ENCODE assay signal across 29 cellular contexts in the genomic region with DNA sequence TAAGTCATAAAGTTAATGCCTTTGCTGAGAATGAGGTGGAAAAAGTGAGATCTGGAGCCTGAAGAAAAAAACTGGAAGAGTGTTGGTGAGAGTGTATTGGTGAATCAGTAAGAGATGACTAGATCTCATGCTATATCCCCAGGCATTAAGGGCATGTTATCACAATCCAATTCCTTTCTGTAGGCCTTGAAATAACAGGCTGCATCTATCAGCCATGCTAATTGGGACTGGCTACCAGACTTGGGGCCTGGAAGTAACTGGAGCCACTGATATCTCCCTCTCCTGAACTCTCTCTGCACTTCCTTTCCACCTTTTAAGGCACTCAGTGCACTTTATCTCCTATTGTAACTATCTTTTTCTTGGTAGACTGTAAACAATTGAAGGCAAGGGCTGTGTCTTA.
"Had no signal": no experiment of that assay in that cellular context is flagged by ENCODE, and none has a peak within 500 bp of the region (broad histone marks: within the 10 kb centered on the region; RNA-seq: fewer than 3 reads in every experiment).

No MANE protein-coding gene starts in this region.

- FAIRE-seq: frontal cortex, islet of Langerhans, TTC549 had no signal

- H3K36me3 ChIP-seq: adrenal gland, esophagus muscularis mucosa, left ventricle myocardium inferior, stomach, suprapubic skin, tibial artery had no signal

- DNase-seq: activated CD4-positive, alpha-beta memory T cell treated with anti-CD3 and anti-CD28 coated beads for 36 hours; activated CD4-positive, alpha-beta T cell treated with anti-CD3 and anti-CD28 coated beads, Interleukin-2, amount 10 ng/mL, durations not matched to agents 24 days and 14 days; activated CD4-positive, CD25-positive, alpha-beta regulatory T cell treated with anti-CD3 and anti-CD28 coated beads, Interleukin-2, amount 50 U/mL, for 72 hours; activated CD8-positive, alpha-beta memory T cell treated with anti-CD3 and anti-CD28 coated beads, Interleukin-2, amount 50 U/mL, for 4 hours; activated effector memory CD4-positive, alpha-beta T cell treated with anti-CD3 and anti-CD28 coated beads, Interleukin-2, amount 50 U/mL, for 16 hours; activated naive CD4-positive, alpha-beta T cell treated with anti-CD3 and anti-CD28 coated beads for 36 hours; activated naive CD8-positive, alpha-beta T cell treated with anti-CD3 and anti-CD28 coated beads for 36 hours; activated T-cell treated with anti-CD3 and anti-CD28 coated beads, Interleukin-2, amount 50 U/mL, for 1 hour; adrenal gland; aorta; body of pancreas; caudate nucleus; endodermal cell; left ventricle myocardium inferior; naive thymus-derived CD4-positive, alpha-beta T cell; nucleus accumbens; psoas muscle; stimulated activated CD4-positive, alpha-beta T cell treated with anti-CD3 and anti-CD28 coated beads, Interleukin-15, amount 100 ng/mL, for 24 hours; stimulated activated CD4-positive, alpha-beta T cell treated with anti-CD3 and anti-CD28 coated beads, Interleukin-2, amount 100 ng/mL, for 24 hours; stimulated activated naive B cell treated with anti-CD40 and anti-IgM and Interleukin-4, amounts not matched to agents 10 μg/mL and 1 μg/mL and 100 μg/mL, for 72 hours; stomach; tibial artery had no signal

- H3K9ac ChIP-seq: parathyroid adenoma had no signal

- H2AFZ ChIP-seq: parathyroid adenoma had no signal

- H3K27me3 ChIP-seq: adrenal gland, body of pancreas, esophagus muscularis mucosa, stomach, suprapubic skin, tibial artery had no signal

- H3K4me1 ChIP-seq: adrenal gland, parathyroid adenoma, tibial artery had no signal

- H3K9me3 ChIP-seq: adrenal gland, body of pancreas, esophagus muscularis mucosa, left ventricle myocardium inferior, psoas muscle, stomach, suprapubic skin had no signal

- ATAC-seq: body of pancreas; naive thymus-derived CD4-positive, alpha-beta T cell; psoas muscle; stimulated activated naive B cell treated with anti-CD40 and anti-IgM and Interleukin-4, amounts not matched to agents 10 μg/mL and 1 μg/mL and 100 μg/mL, for 72 hours had no signal

- H3K27ac ChIP-seq: adrenal gland, body of pancreas, esophagus muscularis mucosa, left ventricle myocardium inferior, parathyroid adenoma, psoas muscle, stomach, suprapubic skin, tibial artery had no signal

- H3K4me3 ChIP-seq: adrenal gland, body of pancreas, esophagus muscularis mucosa, left ventricle myocardium inferior, lung, psoas muscle, stomach, suprapubic skin, tibial artery had no signal
